Comparison of ENCODE assay signal across 8 cellular contexts in the genomic region with DNA sequence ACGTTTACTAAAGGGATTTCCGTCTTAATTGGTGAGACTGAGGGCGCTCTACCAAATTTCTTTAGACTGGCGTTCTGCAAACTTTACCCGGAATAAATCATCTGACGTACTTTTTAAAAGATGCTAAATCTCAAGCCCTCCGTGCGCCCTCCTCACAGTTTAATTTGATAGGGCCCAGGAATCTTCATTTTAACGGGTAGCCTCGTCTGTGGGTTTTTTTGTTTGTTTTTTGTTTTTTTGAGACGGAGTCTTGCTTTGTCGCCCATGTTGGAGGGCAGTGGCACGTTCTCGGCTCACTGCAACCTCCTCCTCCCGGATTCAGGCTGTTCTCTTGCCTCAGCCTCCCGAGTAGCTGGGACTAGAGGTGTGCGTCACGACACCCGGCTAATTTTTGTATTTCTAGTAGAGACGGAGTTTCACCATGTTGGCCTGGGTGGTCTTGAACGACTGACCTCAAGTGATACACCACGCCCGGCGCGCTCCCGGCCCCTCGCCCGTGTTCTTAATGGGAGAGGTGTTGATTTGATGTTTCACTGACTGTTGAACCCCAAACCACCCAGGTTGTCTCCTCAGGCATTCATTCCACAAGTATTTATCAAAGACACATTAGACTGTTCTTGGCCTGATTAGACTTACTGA. TPM values are rescaled to one million over a fixed set of nuclear protein-coding genes. Genes with fewer than 3 reads are reported as not detected.
DNase-seq lines count a peak whose midpoint lies in the region; ATAC-seq and TF ChIP-seq lines count a peak whose summit lies in the region.

No MANE protein-coding gene starts in this region.

- H3K9me3 Mint-ChIP-seq in activated CD4-positive, alpha-beta T cell treated with anti-CD3 and anti-CD28 coated beads, Interleukin-2, amount 10 ng/mL, durations not matched to agents 24 days and 14 days: no peaks in the 10 kb centered on the region

- intact Hi-C loops in activated CD4-positive, alpha-beta T cell treated with anti-CD3 and anti-CD28 coated beads, Interleukin-2, amount 10 ng/mL, durations not matched to agents 24 days and 14 days (cut with micrococcal nuclease): loop anchor here (10.0 kb wide), 3 partner anchors 307 to 1733 kb away; partner anchors contain the start of gene GAN
- intact Hi-C loops in ascending aorta (cut with DNase I): loop anchor here (10.0 kb wide), 4 partner anchors 203 to 1157 kb away; partner anchors contain the start of genes CDYL2, CMIP and GAN

- H3K4me1 Mint-ChIP-seq in activated CD4-positive, alpha-beta T cell treated with anti-CD3 and anti-CD28 coated beads, Interleukin-2, amount 10 ng/mL, durations not matched to agents 24 days and 14 days: peaks cover 48% of the 10 kb centered on the region

- 82% methylated on average over 28 of the region's 28 CpGs for WGBS in liver

- no peak for ATAC-seq in thoracic aorta (ENCODE audit: insufficient number of reproducible peaks, low FRiP score, low read depth)

- peak overlapping the region; percentile 69 to 95 for H3K9ac ChIP-seq in liver (ENCODE audit: low read depth in 1 of 2, low read length in 2 of 2)

- no peak for TF ChIP-seq CTCF in ascending aorta (IDR thresholded peaks at IDR 0.05)
- no peak for TF ChIP-seq CTCF in liver (IDR thresholded peaks at IDR 0.05; ENCODE audit: low read depth, low read length, missing input control)
- no peak for TF ChIP-seq CTCF in thoracic aorta (IDR thresholded peaks at IDR 0.05)

- H3K27me3 ChIP-seq in ascending aorta (no peaks in the 10 kb centered on the region), liver (ENCODE audit: control insufficient read depth in 4 of 4, insufficient read depth in 4 of 4, low read length in 3 of 4) (no peaks in the 10 kb centered on the region), thoracic aorta (replicated peaks; ENCODE audit: insufficient read depth) (no peaks in the 10 kb centered on the region)

- H3K4me3 ChIP-seq in ascending aorta (peak overlapping the region; percentile 80 to 89), liver (ENCODE audit: low read depth in 1 of 3, low read length in 3 of 3) (peak overlapping the region in 2 of 3 donors; percentile 88 to 99), thoracic aorta (peak overlapping the region; percentile 89)

- peak overlapping the region; percentile 98 for H3K4me3 Mint-ChIP-seq in activated CD4-positive, alpha-beta T cell treated with anti-CD3 and anti-CD28 coated beads, Interleukin-2, amount 10 ng/mL, durations not matched to agents 24 days and 14 days

- H3K9me3 ChIP-seq in ascending aorta (no peaks in the 10 kb centered on the region), liver (ENCODE audit: control insufficient read depth in 4 of 4, low read length in 3 of 4) (no peaks in the 10 kb centered on the region), thoracic aorta (no peaks in the 10 kb centered on the region)

- no peaks in the 10 kb centered on the region for H3K27me3 Mint-ChIP-seq in activated CD4-positive, alpha-beta T cell treated with anti-CD3 and anti-CD28 coated beads, Interleukin-2, amount 10 ng/mL, durations not matched to agents 24 days and 14 days

- DNase-seq in activated CD4-positive, alpha-beta T cell treated with anti-CD3 and anti-CD28 coated beads, Interleukin-2, amount 10 ng/mL, durations not matched to agents 24 days and 14 days: no peak
- DNase-seq in activated CD4-positive, alpha-beta T cell treated with anti-CD3 and anti-CD28 coated beads for 1 hour: no peak
- DNase-seq in ascending aorta (ENCODE audit: low spot score in 2 of 2): no peak
- DNase-seq in thoracic aorta (ENCODE audit: low spot score): no peak
- DNase-seq in H4 (ENCODE audit: low spot score): no peak
- DNase-seq in iPS-NIHi7 (ENCODE audit: extremely low spot score): no peak
- DNase-seq in GF-D8 (lab: John Stamatoyannopoulos, UW): no peak

- peak overlapping the region; percentile 98 for H3K27ac ChIP-seq in ascending aorta
- peak overlapping the region; percentile 94 to 100 for H3K27ac ChIP-seq in liver (ENCODE audit: low read depth in 1 of 2, low read length in 2 of 2)
- peak overlapping the region; percentile 90 to 96 for H3K27ac ChIP-seq in thoracic aorta

- TF ChIP-seq RAD21 in liver (IDR thresholded peaks at IDR 0.05): no peak

- peaks cover 32% of the 10 kb centered on the region for H3K36me3 Mint-ChIP-seq in activated CD4-positive, alpha-beta T cell treated with anti-CD3 and anti-CD28 coated beads, Interleukin-2, amount 10 ng/mL, durations not matched to agents 24 days and 14 days (ENCODE audit: low read depth)

- H3K36me3 ChIP-seq in ascending aorta (no peaks in the 10 kb centered on the region), liver (ENCODE audit: control insufficient read depth in 4 of 4, insufficient read depth in 3 of 4, low read depth in 1 of 4, low read length in 3 of 4) (peaks cover 0 to 2% (median under 1%) of the 10 kb centered on the region in 4 donors), thoracic aorta (no peaks in the 10 kb centered on the region)

- H3K4me1 ChIP-seq in ascending aorta: peaks cover 3 to 17% of the 10 kb centered on the region in 2 donors
- H3K4me1 ChIP-seq in liver (ENCODE audit: control insufficient read depth in 4 of 4, insufficient read depth in 4 of 4, low read length in 3 of 4): peaks cover 3 to 32% (median 18%) of the 10 kb centered on the region in 4 donors
- H3K4me1 ChIP-seq in thoracic aorta (ENCODE audit: control insufficient read depth in 1 of 2, low read depth in 2 of 2): peaks cover 11 to 21% of the 10 kb centered on the region in 2 donors

- peak overlapping the region; percentile 100 for H3K27ac Mint-ChIP-seq in activated CD4-positive, alpha-beta T cell treated with anti-CD3 and anti-CD28 coated beads, Interleukin-2, amount 10 ng/mL, durations not matched to agents 24 days and 14 days

TF ChIP-seq in liver, 16 proteins besides CTCF, POLR2A, EP300 and RAD21:
- TF ChIP-seq TAF1 (conservative IDR thresholded peaks at IDR 0.05) (no peak), JUND (IDR thresholded peaks at IDR 0.05) (no peak), EGR1 (IDR thresholded peaks at IDR 0.05; ENCODE audit: low read depth in 2 of 2) (no peak), SP1 (IDR thresholded peaks at IDR 0.05) (no peak), RXRA (IDR thresholded peaks at IDR 0.05) (no peak), GABPA (IDR thresholded peaks at IDR 0.05 in 1 of 2, conservative IDR thresholded peaks at IDR 0.05 in 1 of 2) (no peak), FOXA1 (IDR thresholded peaks at IDR 0.05) (no peak), ATF3 (IDR thresholded peaks at IDR 0.05) (no peak), MAX (IDR thresholded peaks at IDR 0.05) (no peak)

RNA-seq across cellular contexts. Expression of gene CENPN, which starts 1.3 kb away (rescaled TPM):
- total RNA-seq in activated CD4-positive, alpha-beta T cell treated with anti-CD3 and anti-CD28 coated beads, Interleukin-2, amount 10 ng/mL, durations not matched to agents 24 days and 14 days: 61.8 and 63.3 TPM in 2 replicates
- total RNA-seq in ascending aorta (not detected), liver (10 to 100 TPM in 1 of 2 donors, 1 to 10 TPM in 1; 9.9 to 30.8 TPM), thoracic aorta (10 to 100 TPM in 1 of 2 donors, 1 to 10 TPM in 1; 7.8 to 48.1 TPM)
- polyA plus RNA-seq in liver: 1 to 10 TPM; 1.8 to 5.9 TPM
- 147 and 234 TPM in 2 replicates for total RNA-seq in H4 (2014; rRNA removed; shearing (Covaris generic))

RNA-seq across cellular contexts. Expression of gene CMC2, which starts 1.6 kb away (rescaled TPM):
- total RNA-seq in activated CD4-positive, alpha-beta T cell treated with anti-CD3 and anti-CD28 coated beads, Interleukin-2, amount 10 ng/mL, durations not matched to agents 24 days and 14 days: 130 and 137 TPM in 2 replicates
- total RNA-seq in ascending aorta (4.0 TPM), liver (10 to 100 TPM; 26.2 to 28.3 TPM), thoracic aorta (10 to 100 TPM; 20.5 to 61.7 TPM)
- polyA plus RNA-seq in liver: 10 to 100 TPM; 56.7 to 98.4 TPM
- total RNA-seq in H4 (2014; rRNA removed; shearing (Covaris generic)): 135 and 176 TPM in 2 replicates

RNA-seq across cellular contexts. Expression of gene ATMIN, which starts 27.4 kb away (rescaled TPM):
- total RNA-seq in activated CD4-positive, alpha-beta T cell treated with anti-CD3 and anti-CD28 coated beads, Interleukin-2, amount 10 ng/mL, durations not matched to agents 24 days and 14 days: 31.1 and 33.5 TPM in 2 replicates
- total RNA-seq in ascending aorta (11.9 TPM), liver (10 to 100 TPM; 15.9 to 17.8 TPM), thoracic aorta (10 to 100 TPM; 32.0 to 32.5 TPM)
- 1 to 10 TPM; 6.8 to 8.8 TPM for polyA plus RNA-seq in liver
- total RNA-seq in H4 (2014; rRNA removed; shearing (Covaris generic)): 36.5 and 44.2 TPM in 2 replicates
